Comparison of ENCODE assay signal across 11 cellular contexts in the genomic region with DNA sequence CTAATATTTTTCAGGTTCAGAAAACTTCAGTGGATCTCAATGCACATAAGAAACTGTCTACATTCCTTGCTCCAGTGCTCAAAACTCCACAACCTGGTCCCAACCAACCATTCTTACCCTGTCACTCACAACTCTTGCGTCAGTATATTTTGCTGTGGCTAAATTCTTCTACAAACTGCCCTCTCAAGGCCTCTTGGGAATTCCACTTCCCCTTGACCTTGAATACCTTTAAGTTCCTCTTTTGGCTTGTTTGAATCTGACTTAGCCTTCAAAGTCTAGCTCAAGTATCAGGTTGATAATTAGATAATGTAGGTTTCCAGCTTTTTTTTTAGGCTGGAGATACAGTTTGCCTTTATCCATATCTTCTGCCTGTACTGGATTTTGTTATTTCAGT.
A peak's percentile ranks its signal among the peaks of the same experiment; 100 is the strongest.
DNase-seq lines count a peak whose midpoint lies in the region; ATAC-seq and TF ChIP-seq lines count a peak whose summit lies in the region.
"Had no signal": no experiment of that assay in that cellular context is flagged by ENCODE, and none has a peak within 500 bp of the region (broad histone marks: within the 10 kb centered on the region; RNA-seq: fewer than 3 reads in every experiment).

No MANE protein-coding gene starts in this region.

- no peaks in the 10 kb centered on the region for H3K36me3 Mint-ChIP-seq in WTC11

- TF ChIP-seq CTCF in fibroblast of mammary gland (conservative IDR thresholded peaks at IDR 0.05; ENCODE audit: control insufficient read depth, insufficient read depth, low read depth, low read length) (no peak), WTC11 (IDR thresholded peaks at IDR 0.05) (no peak)

- no peak overlapping the region for H3K4me3 ChIP-seq in fibroblast of mammary gland (ENCODE audit: control insufficient read depth, low read depth, low read length)
- H3K4me3 ChIP-seq: skin epidermis had no signal

- peaks cover 7% of the 10 kb centered on the region for H3K4me1 Mint-ChIP-seq in WTC11

- no peak overlapping the region for H3K4me3 Mint-ChIP-seq in WTC11

- DNase-seq in fibroblast of mammary gland (ENCODE audit: low read depth): peak; percentile 16
- no peak for DNase-seq in WTC11 (ENCODE audit: low spot score)
- DNase-seq in NCI-H1417 treated with DMSO at 0.1 percent for 48 hours (lab: John Stamatoyannopoulos, UW): no peak
- DNase-seq in stimulated activated naive CD8-positive, alpha-beta T cell treated with anti-CD3 and anti-CD28 coated beads, Interleukin-15, Interleukin-2, amounts not matched to agents 100 U/mL and 50 U/mL, for 24 hours: no peak
- DNase-seq in stimulated activated CD4-positive, alpha-beta T cell treated with anti-CD3 and anti-CD28 coated beads, Interleukin-4, amount 100 ng/mL, for 1 hour: no peak
- DNase-seq: DND-41, trophoblast cell had no signal

- CTCF ChIA-PET in WTC11 (lab: Charles Lee): interaction anchor here (1.3 kb wide), 1 partner anchor 66 kb away, joined by 4 read pairs; no protein-coding TSS in a partner anchor

- no peaks in the 10 kb centered on the region for H3K27me3 Mint-ChIP-seq in WTC11 (ENCODE audit: low read depth)

- ATAC-seq in GM18498 (IDR thresholded peaks at IDR 0.05; ENCODE audit: unreplicated experiment) (peak; percentile 61), GM21723 (IDR thresholded peaks at IDR 0.05; ENCODE audit: unreplicated experiment) (peak; percentile 63), HG03575 (IDR thresholded peaks at IDR 0.05; ENCODE audit: extremely low read depth, insufficient number of reproducible peaks, low FRiP score, unreplicated experiment) (peak; percentile 30), WTC11 (no peak)
- no peak for ATAC-seq in stimulated activated naive CD8-positive, alpha-beta T cell treated with anti-CD3 and anti-CD28 coated beads, Interleukin-15, Interleukin-2, amounts not matched to agents 100 U/mL and 50 U/mL, for 24 hours

- no peaks in the 10 kb centered on the region for H3K9me3 Mint-ChIP-seq in WTC11

- POLR2A ChIA-PET in WTC11 (lab: Charles Lee): interaction anchor here (0.6 kb wide), 1 partner anchor 528 kb away, joined by 3 read pairs; no protein-coding TSS in a partner anchor

- no peak overlapping the region for H3K27ac Mint-ChIP-seq in WTC11

TF ChIP-seq in WTC11, 78 proteins besides CTCF, POLR2A, EP300 and RAD21:
- no peak for TF ChIP-seq ZBTB21 (CRISPR knock-in tag; IDR thresholded peaks at IDR 0.05; ENCODE audit: borderline replicate concordance)
- TF ChIP-seq RELA (CRISPR knock-in tag; IDR thresholded peaks at IDR 0.05; ENCODE audit: borderline replicate concordance): no peak
- TF ChIP-seq E2F5 (CRISPR knock-in tag; IDR thresholded peaks at IDR 0.05): no peak
- TF ChIP-seq OVOL2 (CRISPR knock-in tag; IDR thresholded peaks at IDR 0.05; ENCODE audit: borderline replicate concordance): no peak
- TF ChIP-seq NR3C1 (CRISPR knock-in tag; conservative IDR thresholded peaks at IDR 0.05; ENCODE audit: low read depth): no peak
- no peak for TF ChIP-seq ZNF281 (CRISPR knock-in tag; IDR thresholded peaks at IDR 0.05)
- no peak for TF ChIP-seq FOXP4 (CRISPR knock-in tag; IDR thresholded peaks at IDR 0.05)
- TF ChIP-seq, protein P1, sequence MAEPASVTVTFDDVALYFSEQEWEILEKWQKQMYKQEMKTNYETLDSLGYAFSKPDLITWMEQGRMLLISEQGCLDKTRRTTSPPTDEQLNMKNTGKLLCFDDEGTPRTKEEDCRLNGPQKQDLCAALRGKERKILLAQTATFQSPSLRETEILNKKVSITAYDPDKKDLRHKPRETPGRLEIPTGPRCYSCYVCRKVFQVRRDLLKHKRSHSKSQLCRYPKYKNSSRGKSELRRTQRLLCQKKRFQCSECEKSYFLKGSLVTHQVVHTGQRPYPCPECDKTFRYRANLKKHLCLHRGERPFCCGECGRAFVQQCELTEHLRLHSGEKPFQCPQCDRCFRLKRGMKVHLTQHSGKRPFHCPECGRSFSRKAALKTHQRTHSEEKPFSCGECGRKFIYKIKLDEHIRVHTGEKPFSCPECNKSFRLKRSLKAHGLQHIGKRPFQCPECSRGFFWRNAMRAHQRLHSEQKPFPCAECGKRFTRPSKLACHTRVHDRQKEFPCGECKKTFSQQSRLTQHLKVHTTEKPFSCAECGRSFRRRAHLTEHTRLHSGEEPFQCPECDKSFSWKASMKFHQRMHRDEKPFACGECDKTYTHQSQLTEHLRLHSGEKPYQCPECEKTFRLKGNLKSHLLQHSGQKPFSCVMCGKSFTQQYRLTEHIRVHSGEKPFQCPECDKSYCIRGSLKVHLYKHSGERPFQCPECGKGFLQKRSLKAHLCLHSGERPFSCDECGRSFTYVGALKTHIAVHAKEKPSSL (CRISPR knock-in tag; conservative IDR thresholded peaks at IDR 0.05): no peak
- no peak for TF ChIP-seq ZNF416 (CRISPR knock-in tag; IDR thresholded peaks at IDR 0.05)
- no peak for TF ChIP-seq ZNF396 (CRISPR knock-in tag; IDR thresholded peaks at IDR 0.05; ENCODE audit: borderline replicate concordance)
- TF ChIP-seq CREB1 (CRISPR knock-in tag; IDR thresholded peaks at IDR 0.05): no peak
- no peak for TF ChIP-seq NFE2L1 (CRISPR knock-in tag; IDR thresholded peaks at IDR 0.05)
- TF ChIP-seq MYBL2 (CRISPR knock-in tag; IDR thresholded peaks at IDR 0.05): no peak

Comparison
In these comparisons a context has a peak if more than half of its experiments do, and no peak if none do; other contexts are left out.
1. ATAC-seq: peak in GM18498 (single experiment), GM21723 (single experiment) and HG03575 (single experiment); none in WTC11 (single experiment) and stimulated activated naive CD8-positive, alpha-beta T cell treated with anti-CD3 and anti-CD28 coated beads, Interleukin-15, Interleukin-2, amounts not matched to agents 100 U/mL and 50 U/mL, for 24 hours (single experiment).